ENCODE assay signal across 8 cellular contexts in the genomic region with DNA sequence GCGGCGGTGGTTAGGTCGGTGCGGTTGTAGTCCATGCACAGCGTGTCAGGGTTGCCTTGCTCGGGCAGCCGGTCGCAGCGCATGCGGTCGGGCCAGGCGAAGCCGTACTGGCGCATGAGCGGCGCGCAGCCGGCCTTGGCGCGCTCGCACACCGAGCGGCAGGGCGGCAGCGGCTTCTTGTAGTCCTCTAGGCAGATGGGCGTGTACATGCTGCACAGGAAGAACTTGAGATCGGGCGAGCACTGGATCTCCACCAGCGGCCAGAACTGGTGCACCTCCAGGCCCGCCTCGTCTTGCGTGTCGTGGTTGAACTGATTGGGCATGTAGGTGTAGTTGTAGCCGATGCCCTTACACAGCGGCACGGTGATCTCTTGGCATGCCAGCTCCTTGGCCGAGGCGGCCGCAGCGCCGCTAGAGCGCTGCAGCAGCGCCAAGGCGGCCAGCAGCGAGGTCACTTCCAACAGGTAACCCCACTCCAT. TPM values are rescaled to one million over a fixed set of nuclear protein-coding genes. Genes with fewer than 3 reads are reported as not detected.
DNase-seq lines count a peak whose midpoint lies in the region; ATAC-seq and TF ChIP-seq lines count a peak whose summit lies in the region.

No MANE protein-coding gene starts in this region.

- peaks cover 0 to 3% of the 10 kb centered on the region in 2 donors for H3K4me1 ChIP-seq in uterus

- no peaks in the 10 kb centered on the region for H3K9me3 Mint-ChIP-seq in neural crest cell

- peaks cover 82% of the 10 kb centered on the region for H3K27me3 Mint-ChIP-seq in neural crest cell (ENCODE audit: low read depth)

- intact Hi-C loops in uterus (cut with DNase I; ENCODE audit: low total_unique reads), result no loop called here

- no peak for TF ChIP-seq CTCF in foreskin fibroblast (IDR thresholded peaks at IDR 0.05; ENCODE audit: low read depth, low read length)
- TF ChIP-seq CTCF in neural crest cell (conservative IDR thresholded peaks at IDR 0.05), result peak; percentile 22
- no peak for TF ChIP-seq CTCF in uterus (IDR thresholded peaks at IDR 0.05)

- ATAC-seq in GM18498 (IDR thresholded peaks at IDR 0.05; ENCODE audit: unreplicated experiment) (peak; percentile 31), HG02973 (IDR thresholded peaks at IDR 0.05; ENCODE audit: unreplicated experiment) (peak; percentile 30)

- H3K27ac ChIP-seq in uterus, result peak overlapping the region; percentile 61 to 85

- peak overlapping the region; percentile 55 to 56 for H3K4me3 ChIP-seq in foreskin fibroblast (ENCODE audit: low read depth in 1 of 2, low read length in 2 of 2)
- peak overlapping the region; percentile 45 to 54 for H3K4me3 ChIP-seq in uterus

- no peaks in the 10 kb centered on the region for H3K9me3 ChIP-seq in uterus

- TF ChIP-seq POLR2A in uterus (IDR thresholded peaks at IDR 0.05), result no peak

- H3K36me3 ChIP-seq in uterus, result no peaks in the 10 kb centered on the region

- H3K36me3 Mint-ChIP-seq in neural crest cell (ENCODE audit: low read depth), result no peaks in the 10 kb centered on the region

- peaks cover 35% of the 10 kb centered on the region for H3K4me1 Mint-ChIP-seq in neural crest cell

- no peaks in the 10 kb centered on the region for H3K27me3 ChIP-seq in uterus

- H3K27ac Mint-ChIP-seq in neural crest cell (ENCODE audit: unreplicated experiment), result no peak overlapping the region

- DNase-seq in AG08396 (ENCODE audit: low spot score), result peak; percentile 79
- DNase-seq in NCI-H526 (lab: John Stamatoyannopoulos, UW), result peak; percentile 38 to 71
- DNase-seq in activated effector memory CD4-positive, alpha-beta T cell treated with anti-CD3 and anti-CD28 coated beads, Interleukin-2, amount 50 U/mL, for 16 hours, result peak; percentile 75
- peak; percentile 62 to 84 for DNase-seq in foreskin fibroblast
- peak; percentile 62 for DNase-seq in neural crest cell (ENCODE audit: low read depth, low spot score)
- DNase-seq in uterus, result peak; percentile 44 to 56

- H3K4me3 Mint-ChIP-seq in neural crest cell, result peak overlapping the region; percentile 91

RNA-seq across cellular contexts. Expression of gene FZD8, which starts 1.1 kb away (rescaled TPM):
- 3.5 and 3.7 TPM in 2 replicates for total RNA-seq in neural crest cell
- total RNA-seq in uterus, result 10 to 100 TPM in 1 of 4 donors, 1 to 10 TPM in 3; 1.8 to 14.9 (median 5.3) TPM

RNA-seq across cellular contexts. Expression of gene GJD4, which starts 35.8 kb away (rescaled TPM):
- not detected in 2 replicates for total RNA-seq in neural crest cell
- total RNA-seq in uterus, result not detected

Comparison
In these comparisons a context has a peak if more than half of its experiments do, and no peak if none do; other contexts are left out.
1. Peak in every context shown above with its lines: DNase-seq, ATAC-seq, H3K4me3 ChIP-seq and H3K27ac ChIP-seq.